ENCODE assay signal across 17 cellular contexts in genomic region chr16:88499314-88499713, GRCh38.
"Had no signal": no experiment of that assay in that cellular context is flagged by ENCODE, and none has a peak within 500 bp of the region (broad histone marks: within the 10 kb centered on the region; RNA-seq: fewer than 3 reads in every experiment).

No MANE protein-coding gene starts in this region.

- H3K4me3 ChIP-seq: colonic mucosa, gastroesophageal sphincter, lung, skin epidermis, suprapubic skin had no signal

- H3K4me1 Mint-ChIP-seq: activated CD4-positive, alpha-beta T cell treated with anti-CD3 and anti-CD28 coated beads, Interleukin-2, amount 10 ng/mL, durations not matched to agents 24 days and 14 days; WTC11 had no signal

- H3K36me3 Mint-ChIP-seq: naive thymus-derived CD8-positive, alpha-beta T cell; T-cell; type B pancreatic cell; WTC11 had no signal

- ATAC-seq: naive thymus-derived CD8-positive, alpha-beta T cell; stimulated activated effector memory CD8-positive, alpha-beta T cell treated with anti-CD3 and anti-CD28 coated beads, Interleukin-12 subunit alpha, Interleukin-12 subunit beta, amount 100 ng/mL, for 72 hours; WTC11 had no signal

- H3K4me1 ChIP-seq: colonic mucosa, gastroesophageal sphincter, suprapubic skin had no signal

- H3K27me3 ChIP-seq: colonic mucosa, suprapubic skin had no signal

- H3K27ac ChIP-seq: colonic mucosa, gastroesophageal sphincter, suprapubic skin had no signal

- H3K4me3 Mint-ChIP-seq: activated CD4-positive, alpha-beta T cell treated with anti-CD3 and anti-CD28 coated beads, Interleukin-2, amount 10 ng/mL, durations not matched to agents 24 days and 14 days; activated T-helper 1 cell treated with anti-CD3 and anti-CD28 coated beads, Interleukin-12 subunit alpha, Interleukin-12 subunit beta, Interleukin-2, Interleukin-4 antibody, amounts not matched to agents 30 ng/mL and 10 ng/mL and 1 ng/mL, durations not matched to agents 14 hours and 24 hours and 36 hours; stimulated activated effector memory CD8-positive, alpha-beta T cell treated with anti-CD3 and anti-CD28 coated beads, Interleukin-12 subunit alpha, Interleukin-12 subunit beta, amount 100 ng/mL, for 72 hours; T-cell; type B pancreatic cell; WTC11 had no signal

- H3K36me3 ChIP-seq: colonic mucosa, gastroesophageal sphincter, suprapubic skin had no signal

- H3K9me3 Mint-ChIP-seq: activated CD4-positive, alpha-beta T cell treated with anti-CD3 and anti-CD28 coated beads, Interleukin-2, amount 10 ng/mL, durations not matched to agents 24 days and 14 days; activated T-helper 1 cell treated with anti-CD3 and anti-CD28 coated beads, Interleukin-12 subunit alpha, Interleukin-12 subunit beta, Interleukin-2, Interleukin-4 antibody, amounts not matched to agents 30 ng/mL and 10 ng/mL and 1 ng/mL, durations not matched to agents 14 hours and 24 hours and 36 hours; naive thymus-derived CD8-positive, alpha-beta T cell; stimulated activated effector memory CD8-positive, alpha-beta T cell treated with anti-CD3 and anti-CD28 coated beads, Interleukin-12 subunit alpha, Interleukin-12 subunit beta, amount 100 ng/mL, for 72 hours; T-cell; type B pancreatic cell; WTC11 had no signal

- H3K27me3 Mint-ChIP-seq: activated CD4-positive, alpha-beta T cell treated with anti-CD3 and anti-CD28 coated beads, Interleukin-2, amount 10 ng/mL, durations not matched to agents 24 days and 14 days; naive thymus-derived CD8-positive, alpha-beta T cell; T-cell; type B pancreatic cell had no signal

- DNase-seq: activated CD4-positive, alpha-beta T cell treated with anti-CD3 and anti-CD28 coated beads, Interleukin-2, amount 10 ng/mL, durations not matched to agents 24 days and 14 days; activated naive CD4-positive, alpha-beta T cell; caudate nucleus; colonic mucosa; hippocampal formation; kidney glomerular epithelial cell; naive thymus-derived CD8-positive, alpha-beta T cell; T-cell; T1000 had no signal

- H3K27ac Mint-ChIP-seq: activated CD4-positive, alpha-beta T cell treated with anti-CD3 and anti-CD28 coated beads, Interleukin-2, amount 10 ng/mL, durations not matched to agents 24 days and 14 days; activated T-helper 1 cell treated with anti-CD3 and anti-CD28 coated beads, Interleukin-12 subunit alpha, Interleukin-12 subunit beta, Interleukin-2, Interleukin-4 antibody, amounts not matched to agents 30 ng/mL and 10 ng/mL and 1 ng/mL, durations not matched to agents 14 hours and 24 hours and 36 hours; naive thymus-derived CD8-positive, alpha-beta T cell; stimulated activated effector memory CD8-positive, alpha-beta T cell treated with anti-CD3 and anti-CD28 coated beads, Interleukin-12 subunit alpha, Interleukin-12 subunit beta, amount 100 ng/mL, for 72 hours; T-cell; type B pancreatic cell; WTC11 had no signal

- H3K9me3 ChIP-seq: colonic mucosa, suprapubic skin had no signal
